In genomic region chr11:3853935-3854659, GRCh38 we compare ENCODE assay signal across 8 cellular contexts. TPM values are rescaled to one million over a fixed set of nuclear protein-coding genes. Genes with fewer than 3 reads are reported as not detected.
DNase-seq lines count a peak whose midpoint lies in the region; ATAC-seq and TF ChIP-seq lines count a peak whose summit lies in the region.

No MANE protein-coding gene starts in this region.

- peaks cover 2% of the 10 kb centered on the region for H3K79me1 ChIP-seq in neuronal stem cell (ENCODE audit: low read depth, low read length)

- no peak overlapping the region for H3K23ac ChIP-seq in neuronal stem cell (ENCODE audit: low read depth, low read length, poor library complexity)

- H3K9me3 Mint-ChIP-seq in WTC11 = no peaks in the 10 kb centered on the region

- no peak overlapping the region for H3K4me2 ChIP-seq in neuronal stem cell (ENCODE audit: insufficient read depth, low read length, poor library complexity, severe bottlenecking)

- DNase-seq in WTC11 (ENCODE audit: low spot score) = no peak
- peak; percentile 58 for DNase-seq in ecto neural progenitor cell (ENCODE audit: low spot score)
- DNase-seq in neuronal stem cell (ENCODE audit: low spot score) = no peak
- no peak for DNase-seq in HAP-1 (ENCODE audit: low spot score in 2 of 2)
- DNase-seq in NCI-H526 (lab: John Stamatoyannopoulos, UW) = no peak

- H2BK5ac ChIP-seq in neuronal stem cell (ENCODE audit: low read length) = no peak overlapping the region

- no peaks in the 10 kb centered on the region for H3K36me3 Mint-ChIP-seq in WTC11

- H2AK5ac ChIP-seq in neuronal stem cell (ENCODE audit: low read depth, low read length) = no peak overlapping the region

- peak overlapping the region; percentile 5; the same call in 1 of the 2 replicates for H3K27ac ChIP-seq in ACC112 (ENCODE audit: low read depth, low read length)
- H3K27ac ChIP-seq in neuronal stem cell (replicated peaks; ENCODE audit: low read length) = no peak overlapping the region

- peak overlapping the region; percentile 78 for H3K4me3 Mint-ChIP-seq in WTC11

- H3K9me3 ChIP-seq in neuronal stem cell (replicated peaks in 1 of 2; ENCODE audit: control insufficient read depth in 2 of 2, insufficient read depth in 1 of 2, low read depth in 1 of 2, low read length in 2 of 2) (no peaks in the 10 kb centered on the region), HAP-1 (no peaks in the 10 kb centered on the region)

- in situ Hi-C loops in HAP-1 (cut with MboI; ENCODE audit: low sequenced_read_pairs) = no loop called here

- POLR2A ChIA-PET in WTC11 (lab: Charles Lee) = interaction anchor here (0.7 to 2.1 kb wide), 5 partner anchors 13 to 212 kb away, joined by 3 to 17 read pairs (median 4); partner anchors contain the start of gene RHOG

- peaks cover 32% of the 10 kb centered on the region for H3K79me2 ChIP-seq in ACC112 (ENCODE audit: control insufficient read depth, insufficient read depth, low read length, unreplicated experiment)

- no peak overlapping the region for H3K9ac ChIP-seq in neuronal stem cell (ENCODE audit: low read depth, low read length, poor library complexity)

- H3K4me1 ChIP-seq in ACC112 (ENCODE audit: control insufficient read depth, insufficient read depth, low read length, unreplicated experiment) (peaks cover 27% of the 10 kb centered on the region), neuronal stem cell (ENCODE audit: control insufficient read depth in 2 of 2, insufficient read depth in 1 of 2, low read depth in 1 of 2, low read length in 2 of 2) (peaks cover 13 to 18% of the 10 kb centered on the region in 2 donors), HAP-1 (peaks cover 22% of the 10 kb centered on the region)

- no peaks in the 10 kb centered on the region for H3K36me3 ChIP-seq in ACC112 (ENCODE audit: insufficient read depth, low read length)
- no peaks in the 10 kb centered on the region for H3K36me3 ChIP-seq in neuronal stem cell (replicated peaks in 1 of 2; ENCODE audit: control insufficient read depth in 2 of 2, insufficient read depth in 2 of 2, low read length in 2 of 2)
- no peaks in the 10 kb centered on the region for H3K36me3 ChIP-seq in HAP-1 (replicated peaks)

- no CpG with 5 or more reads among the region's 11 CpGs for WGBS in neuronal stem cell (ENCODE audit: extremely low coverage in 2 of 2, insufficient read length in 2 of 2, insufficient replicate concordance in 1 of 2), 2 donors

- H3K27ac Mint-ChIP-seq in WTC11 = peak overlapping the region; percentile 88

- H4K91ac ChIP-seq in neuronal stem cell (ENCODE audit: low read depth, low read length, poor library complexity) = no peak overlapping the region

- H3K27me3 ChIP-seq in ACC112 (ENCODE audit: insufficient read depth, low read length) = no peaks in the 10 kb centered on the region
- peaks cover 0 to 3% (median 0%) of the 10 kb centered on the region in 3 experiments for H3K27me3 ChIP-seq in neuronal stem cell (ENCODE audit: control insufficient read depth in 3 of 3, insufficient read depth in 3 of 3, low read depth in 1 of 3, low read length in 3 of 3)
- H3K27me3 ChIP-seq in HAP-1 (ENCODE audit: low read depth) = no peaks in the 10 kb centered on the region

- no peak overlapping the region for H3K18ac ChIP-seq in neuronal stem cell (ENCODE audit: low read length)

- ATAC-seq in GM19455 (IDR thresholded peaks at IDR 0.05; ENCODE audit: unreplicated experiment) (peak; percentile 24), HG03575 (IDR thresholded peaks at IDR 0.05; ENCODE audit: extremely low read depth, insufficient number of reproducible peaks, low FRiP score, unreplicated experiment) (peak; percentile 21), WTC11 (peak; percentile 21)

- H3K4ac ChIP-seq in neuronal stem cell (ENCODE audit: low read length) = no peak overlapping the region

- H4K8ac ChIP-seq in neuronal stem cell (ENCODE audit: low read depth, low read length) = no peak overlapping the region

- H3K27me3 Mint-ChIP-seq in WTC11 (ENCODE audit: low read depth) = peaks cover 26% of the 10 kb centered on the region

- H2BK120ac ChIP-seq in neuronal stem cell (ENCODE audit: low read depth, low read length) = no peak overlapping the region

- H2AFZ ChIP-seq in ACC112 (ENCODE audit: low read length, unreplicated experiment) (peak overlapping the region; percentile 76), neuronal stem cell (ENCODE audit: low read length) (peak overlapping the region; percentile 100)

- H3K14ac ChIP-seq in neuronal stem cell (ENCODE audit: low read length) = no peak overlapping the region

- H2BK12ac ChIP-seq in neuronal stem cell (ENCODE audit: low read length) = peak overlapping the region; percentile 23

- H3K4me3 ChIP-seq in ACC112 (ENCODE audit: low read depth, low read length) (peak overlapping the region; percentile 85), neuronal stem cell (ENCODE audit: low read length in 2 of 2) (peak overlapping the region in 1 of 2 donors; percentile 89), HAP-1 (no peak overlapping the region; the same call in 1 of the 2 replicates)

- no peak overlapping the region for H2BK15ac ChIP-seq in neuronal stem cell (ENCODE audit: low read length)

- CTCF ChIA-PET in WTC11 (lab: Charles Lee) = interaction anchor here (0.7 to 9.8 kb wide), 64 partner anchors 10 to 349 kb away, joined by 3 to 403 read pairs (median 6); partner anchors contain the start of genes NUP98, PGAP2, RHOG and RRM1

- peaks cover 32% of the 10 kb centered on the region for H3K4me1 Mint-ChIP-seq in WTC11

- no peak for TF ChIP-seq CTCF in WTC11 (IDR thresholded peaks at IDR 0.05)

TF ChIP-seq in WTC11, 78 proteins besides CTCF, POLR2A, EP300 and RAD21 (continues in another document):
- no peak for TF ChIP-seq ZSCAN18 (CRISPR knock-in tag; IDR thresholded peaks at IDR 0.05)
- TF ChIP-seq GTF2I (CRISPR knock-in tag; conservative IDR thresholded peaks at IDR 0.05) = no peak
- TF ChIP-seq IRF2 (CRISPR knock-in tag; IDR thresholded peaks at IDR 0.05; ENCODE audit: borderline replicate concordance, low read depth) = no peak
- no peak for TF ChIP-seq CREM (CRISPR knock-in tag; IDR thresholded peaks at IDR 0.05)
- TF ChIP-seq ZNF423 (CRISPR knock-in tag; IDR thresholded peaks at IDR 0.05) = no peak
- no peak for TF ChIP-seq ERG (CRISPR knock-in tag; IDR thresholded peaks at IDR 0.05)
- no peak for TF ChIP-seq NR3C1 (CRISPR knock-in tag; conservative IDR thresholded peaks at IDR 0.05; ENCODE audit: low read depth)
- TF ChIP-seq ZNF232 (CRISPR knock-in tag; IDR thresholded peaks at IDR 0.05) = no peak
- no peak for TF ChIP-seq ZNF512 (CRISPR knock-in tag; IDR thresholded peaks at IDR 0.05; ENCODE audit: borderline replicate concordance)
- no peak for TF ChIP-seq NFYB (CRISPR knock-in tag; conservative IDR thresholded peaks at IDR 0.05; ENCODE audit: low read depth)
- TF ChIP-seq ZBTB21 (CRISPR knock-in tag; IDR thresholded peaks at IDR 0.05; ENCODE audit: borderline replicate concordance) = no peak
- no peak for TF ChIP-seq GABPB1 (CRISPR knock-in tag; IDR thresholded peaks at IDR 0.05)
- no peak for TF ChIP-seq ELF4 (CRISPR knock-in tag; IDR thresholded peaks at IDR 0.05; ENCODE audit: low read depth)

RNA-seq across cellular contexts. Expression of gene STIM1, which starts 1.4 kb away (rescaled TPM):
- 17.0 to 18.0 TPM (median 17.4 TPM) in 3 replicates for total RNA-seq in WTC11 (2021)
- 14.7 TPM for polyA plus RNA-seq in neuronal stem cell (2013, experiment 1 of 2)
- polyA plus RNA-seq in neuronal stem cell (2013, experiment 2 of 2) = 15.1 TPM

RNA-seq across cellular contexts. Expression of gene RHOG, which starts 13.3 kb away (rescaled TPM):
- total RNA-seq in WTC11 (2021) = 28.8 to 33.6 TPM (median 28.8 TPM) in 3 replicates
- 28.1 TPM for polyA plus RNA-seq in neuronal stem cell (2013, experiment 1 of 2)
- 26.3 TPM for polyA plus RNA-seq in neuronal stem cell (2013, experiment 2 of 2)

RNA-seq across cellular contexts. Expression of gene PGAP2, which starts 45.7 kb away (rescaled TPM):
- total RNA-seq in WTC11 (2021) = 38.2 to 43.0 TPM (median 40.7 TPM) in 3 replicates
- 33.5 TPM for polyA plus RNA-seq in neuronal stem cell (2013, experiment 1 of 2)
- 32.9 TPM for polyA plus RNA-seq in neuronal stem cell (2013, experiment 2 of 2)

RNA-seq across cellular contexts. Expression of gene NUP98, which starts 56.7 kb away (rescaled TPM):
- total RNA-seq in WTC11 (2021) = 81.3 to 91.4 TPM (median 81.4 TPM) in 3 replicates
- 52.1 TPM for polyA plus RNA-seq in neuronal stem cell (2013, experiment 1 of 2)
- polyA plus RNA-seq in neuronal stem cell (2013, experiment 2 of 2) = 48.7 TPM
